13 cellular contexts compared by ENCODE assay signal in genomic region chr17:32277284-32277683, GRCh38. TPM values are rescaled to one million over a fixed set of nuclear protein-coding genes. Genes with fewer than 3 reads are reported as not detected.
DNase-seq lines count a peak whose midpoint lies in the region; ATAC-seq, FAIRE-seq and TF ChIP-seq lines count a peak whose summit lies in the region.
"Had no signal": no experiment of that assay in that cellular context is flagged by ENCODE, and none has a peak within 500 bp of the region (broad histone marks: within the 10 kb centered on the region; RNA-seq: fewer than 3 reads in every experiment).

No MANE protein-coding gene starts in this region.

- no peak for DNase-seq in A549 (ENCODE audit: low read depth in 1 of 2, low spot score in 1 of 2)
- peak; percentile 37 for DNase-seq in HFFc6
- peak; percentile 32 for DNase-seq in astrocyte of the cerebellum (ENCODE audit: low read depth)
- DNase-seq in hepatic stellate cell (ENCODE audit: low spot score), result peak; percentile 60
- DNase-seq in small intestine, result no peak
- DNase-seq in NCI-H1436 (lab: John Stamatoyannopoulos, UW), result no peak
- DNase-seq in NCI-H2081 (lab: John Stamatoyannopoulos, UW), result no peak
- DNase-seq: NCI-H526 had no signal

- no peak overlapping the region for H3K4me3 ChIP-seq in A549
- H3K4me3 ChIP-seq in astrocyte of the cerebellum (ENCODE audit: low read depth, low read length), result no peak overlapping the region
- H3K4me3 ChIP-seq in small intestine (ENCODE audit: low read depth in 1 of 2, low read length in 2 of 2), result no peak overlapping the region
- H3K4me3 ChIP-seq: esophagus muscularis mucosa had no signal

- H3K36me3 ChIP-seq in small intestine (ENCODE audit: control insufficient read depth in 2 of 2, insufficient read depth in 2 of 2, low read length in 2 of 2), result no peaks in the 10 kb centered on the region
- H3K36me3 ChIP-seq: esophagus muscularis mucosa, neutrophil had no signal

- no peak overlapping the region for H3K4me2 ChIP-seq in A549

- WGBS in A549 (ENCODE audit: missing lambda C conversion rate), result 90% methylated on average over 6 of the region's 6 CpGs
- 67 to 85% (median 69%) methylated on average over 6 of the region's 6 CpGs for WGBS in small intestine, 3 donors

- H3K4me1 Mint-ChIP-seq in HFFc6 (ENCODE audit: low read depth), result peaks cover 22% of the 10 kb centered on the region

- ATAC-seq in A549 (peak; percentile 14 to 31; a peak in 2 of 6 replicates), GM21360 (IDR thresholded peaks at IDR 0.05; ENCODE audit: unreplicated experiment) (no peak)

- CTCF ChIA-PET in A549 (lab: Yijun Ruan, JAX), result interaction anchor here (0.6 to 2.6 kb wide), 4 partner anchors 10 to 43 kb away, joined by 4 to 15 read pairs (median 9); no protein-coding TSS in a partner anchor

- H3K27me3 Mint-ChIP-seq in HFFc6 (ENCODE audit: insufficient read depth), result peaks cover 18% of the 10 kb centered on the region

- H3K4me3 Mint-ChIP-seq in HFFc6, result no peak overlapping the region
- H3K4me3 Mint-ChIP-seq: activated T-helper 1 cell treated with anti-CD3 and anti-CD28 coated beads, Interleukin-12 subunit alpha, Interleukin-12 subunit beta, Interleukin-2, Interleukin-4 antibody, amounts not matched to agents 30 ng/mL and 10 ng/mL and 1 ng/mL, durations not matched to agents 14 hours and 24 hours and 36 hours had no signal

- peaks cover 0 to 2% of the 10 kb centered on the region in 2 donors for H3K27me3 ChIP-seq in small intestine (ENCODE audit: control insufficient read depth in 2 of 2, insufficient read depth in 2 of 2, low read length in 2 of 2)

- POLR2A ChIA-PET in A549 (lab: Yijun Ruan, JAX), result no interaction called here

- TF ChIP-seq POLR2A in A549 (IDR thresholded peaks at IDR 0.05; ENCODE audit: low read length), result no peak

- no peak for TF ChIP-seq RAD21 in A549 (conservative IDR thresholded peaks at IDR 0.05 in 1 of 2, IDR thresholded peaks at IDR 0.05 in 1 of 2)

- in situ Hi-C loops in astrocyte of the cerebellum (cut with HindIII; ENCODE audit: low sequenced_read_pairs), result no loop called here

- no peaks in the 10 kb centered on the region for H3K9me3 Mint-ChIP-seq in HFFc6
- H3K9me3 Mint-ChIP-seq: activated T-helper 1 cell treated with anti-CD3 and anti-CD28 coated beads, Interleukin-12 subunit alpha, Interleukin-12 subunit beta, Interleukin-2, Interleukin-4 antibody, amounts not matched to agents 30 ng/mL and 10 ng/mL and 1 ng/mL, durations not matched to agents 14 hours and 24 hours and 36 hours had no signal

- no peaks in the 10 kb centered on the region for H3K9me3 ChIP-seq in A549
- no peaks in the 10 kb centered on the region for H3K9me3 ChIP-seq in small intestine (ENCODE audit: control insufficient read depth, low read depth)
- H3K9me3 ChIP-seq: esophagus muscularis mucosa, neutrophil had no signal

- TF ChIP-seq CTCF in A549 (IDR thresholded peaks at IDR 0.05), result no peak
- no peak for TF ChIP-seq CTCF in HFFc6 (IDR thresholded peaks at IDR 0.05)
- no peak for TF ChIP-seq CTCF in astrocyte of the cerebellum (IDR thresholded peaks at IDR 0.05; ENCODE audit: low read depth, low read length, missing control alignments)

- H3K27ac ChIP-seq in A549 (no peak overlapping the region; a peak in 1 of 6 replicates), small intestine (ENCODE audit: low read depth in 1 of 2, low read length in 1 of 2) (no peak overlapping the region)
- H3K27ac ChIP-seq: esophagus muscularis mucosa, neutrophil had no signal

- H3K4me1 ChIP-seq in A549, result peaks cover 57% of the 10 kb centered on the region
- no peaks in the 10 kb centered on the region for H3K4me1 ChIP-seq in small intestine (ENCODE audit: control insufficient read depth in 2 of 2, insufficient read depth in 1 of 2, low read depth in 1 of 2, low read length in 1 of 2)

- no peaks in the 10 kb centered on the region for H3K36me3 Mint-ChIP-seq in HFFc6 (ENCODE audit: low read depth)

- FAIRE-seq in A549 (lab: Jason Lieb, UNC) (no peak), small intestine (lab: Jason Lieb, UNC) (no peak)
- FAIRE-seq: urothelium cell line had no signal

- H3K27ac Mint-ChIP-seq in HFFc6, result no peak overlapping the region
- H3K27ac Mint-ChIP-seq: activated T-helper 1 cell treated with anti-CD3 and anti-CD28 coated beads, Interleukin-12 subunit alpha, Interleukin-12 subunit beta, Interleukin-2, Interleukin-4 antibody, amounts not matched to agents 30 ng/mL and 10 ng/mL and 1 ng/mL, durations not matched to agents 14 hours and 24 hours and 36 hours had no signal

- TF ChIP-seq EP300 in A549 (IDR thresholded peaks at IDR 0.05), result no peak

TF ChIP-seq in A549, 52 proteins besides CTCF, POLR2A, EP300 and RAD21:
- TF ChIP-seq MAFK (IDR thresholded peaks at IDR 0.05; ENCODE audit: partially characterized antibody), result peak; percentile 56
- no peak for TF ChIP-seq PBX3 (IDR thresholded peaks at IDR 0.05)
- no peak for TF ChIP-seq TFCP2L1 (CRISPR knock-in tag; IDR thresholded peaks at IDR 0.05)
- TF ChIP-seq BHLHE40 (IDR thresholded peaks at IDR 0.05; ENCODE audit: low read depth, low read length), result no peak
- TF ChIP-seq REST (IDR thresholded peaks at IDR 0.05), result peak; percentile 85

RNA-seq across cellular contexts. Expression of gene RHBDL3, which starts 11.7 kb away (rescaled TPM):
- polyA plus RNA-seq in A549 (2011; rRNA removed) (2.0 and 3.1 TPM in 2 replicates), A549 (2017; fragmentation: RNase III; extraction: RNeasy Plus Mini Kit Qiagen cat#74134 plus additional on column Dnase treatment) (4.2 to 6.6 TPM (median 5.9 TPM) in 3 replicates), small intestine (under 1 TPM in 1 of 3 donors, not detected in 2; 0.40 TPM)
- 3.5 and 4.3 TPM in 2 replicates for polyA plus RNA-seq in A549 (2012; cell fraction: cytosol; rRNA removed)
- 8.9 and 9.1 TPM in 2 replicates for polyA plus RNA-seq in A549 (2012; cell fraction: nucleus; rRNA removed)
- polyA minus RNA-seq in A549 (2011; rRNA and poly(A)+ RNA removed), result 3.1 and 5.2 TPM in 2 replicates
- total RNA-seq in HFFc6 (2021; fragmentation: NEBNext Ultra II Directional; extraction: Animal tissue kit (Norgen Biotek cat#: 25700)), result under 1 TPM in 1 of 6 experiments, not detected in 5; 0.07 TPM

Comparison
In these comparisons a context has a peak if more than half of its experiments do, and no peak if none do; other contexts are left out.
1. DNase-seq: peak in HFFc6 (single experiment), astrocyte of the cerebellum (single experiment) and hepatic stellate cell (single experiment); none in A549 (0 of 2), small intestine (single experiment), NCI-H1436 (single experiment) and NCI-H2081 (0 of 2).